In the genomic region with DNA sequence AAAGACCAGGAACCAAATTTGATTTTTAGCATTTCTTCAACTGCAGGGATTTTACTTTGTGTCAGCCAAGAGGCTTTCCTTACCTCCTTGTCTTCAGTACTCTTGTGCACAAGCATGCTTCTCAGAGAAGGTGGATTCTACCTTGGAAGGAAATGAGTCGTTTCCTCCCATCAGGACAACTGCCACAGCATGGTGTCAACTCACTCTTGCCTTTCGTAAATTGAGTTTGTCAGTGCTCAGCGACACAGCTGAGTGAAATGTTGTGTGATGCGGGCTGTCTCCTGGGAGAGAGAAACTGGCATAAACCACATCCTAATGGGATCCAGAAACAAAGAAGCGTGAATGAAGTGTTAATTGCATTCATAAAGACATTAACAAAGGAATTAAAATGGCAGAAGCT, we compare ENCODE assay signal across 2 cellular contexts.
TF ChIP-seq lines count a peak whose summit lies in the region.

No MANE protein-coding gene starts in this region.

TF ChIP-seq in H1, 55 proteins besides CTCF, POLR2A, EP300 and RAD21:
- TF ChIP-seq NANOG (IDR thresholded peaks at IDR 0.05; ENCODE audit: insufficient read depth, low read depth, low read length, poor library complexity, severe bottlenecking) = peak; percentile 29
- TF ChIP-seq, protein P1, sequence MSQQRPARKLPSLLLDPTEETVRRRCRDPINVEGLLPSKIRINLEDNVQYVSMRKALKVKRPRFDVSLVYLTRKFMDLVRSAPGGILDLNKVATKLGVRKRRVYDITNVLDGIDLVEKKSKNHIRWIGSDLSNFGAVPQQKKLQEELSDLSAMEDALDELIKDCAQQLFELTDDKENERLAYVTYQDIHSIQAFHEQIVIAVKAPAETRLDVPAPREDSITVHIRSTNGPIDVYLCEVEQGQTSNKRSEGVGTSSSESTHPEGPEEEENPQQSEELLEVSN (IDR thresholded peaks at IDR 0.05) = no peak
- TF ChIP-seq HDAC2 (IDR thresholded peaks at IDR 0.05; ENCODE audit: borderline replicate concordance in 1 of 2, low read depth in 2 of 2, low read length in 2 of 2) = no peak
- peak; percentile 26 for TF ChIP-seq ASH2L (IDR thresholded peaks at IDR 0.05; ENCODE audit: low read length)
- TF ChIP-seq TAF1 (IDR thresholded peaks at IDR 0.05; ENCODE audit: low read depth, low read length) = 0 out of 2 replicates have a peak, but pooled peaks have one; percentile 30
- TF ChIP-seq JUND (IDR thresholded peaks at IDR 0.05; ENCODE audit: low read length) = no peak
- no peak for TF ChIP-seq SP2 (IDR thresholded peaks at IDR 0.05; ENCODE audit: low read length)

TF ChIP-seq in neural cell, 6 proteins besides CTCF, POLR2A, EP300 and RAD21:
- TF ChIP-seq MXI1 (conservative IDR thresholded peaks at IDR 0.05; ENCODE audit: poor library complexity, severe bottlenecking) (no peak), EZH2 (IDR thresholded peaks at IDR 0.05; ENCODE audit: borderline replicate concordance, insufficient read depth, low read length, poor library complexity, severe bottlenecking) (no peak), POLR2AphosphoS5 (IDR thresholded peaks at IDR 0.05) (peak; percentile 93), SMC3 (conservative IDR thresholded peaks at IDR 0.05; ENCODE audit: poor library complexity) (no peak), TAF1 (IDR thresholded peaks at IDR 0.05; ENCODE audit: low read depth) (no peak)
- TF ChIP-seq, protein P2, sequence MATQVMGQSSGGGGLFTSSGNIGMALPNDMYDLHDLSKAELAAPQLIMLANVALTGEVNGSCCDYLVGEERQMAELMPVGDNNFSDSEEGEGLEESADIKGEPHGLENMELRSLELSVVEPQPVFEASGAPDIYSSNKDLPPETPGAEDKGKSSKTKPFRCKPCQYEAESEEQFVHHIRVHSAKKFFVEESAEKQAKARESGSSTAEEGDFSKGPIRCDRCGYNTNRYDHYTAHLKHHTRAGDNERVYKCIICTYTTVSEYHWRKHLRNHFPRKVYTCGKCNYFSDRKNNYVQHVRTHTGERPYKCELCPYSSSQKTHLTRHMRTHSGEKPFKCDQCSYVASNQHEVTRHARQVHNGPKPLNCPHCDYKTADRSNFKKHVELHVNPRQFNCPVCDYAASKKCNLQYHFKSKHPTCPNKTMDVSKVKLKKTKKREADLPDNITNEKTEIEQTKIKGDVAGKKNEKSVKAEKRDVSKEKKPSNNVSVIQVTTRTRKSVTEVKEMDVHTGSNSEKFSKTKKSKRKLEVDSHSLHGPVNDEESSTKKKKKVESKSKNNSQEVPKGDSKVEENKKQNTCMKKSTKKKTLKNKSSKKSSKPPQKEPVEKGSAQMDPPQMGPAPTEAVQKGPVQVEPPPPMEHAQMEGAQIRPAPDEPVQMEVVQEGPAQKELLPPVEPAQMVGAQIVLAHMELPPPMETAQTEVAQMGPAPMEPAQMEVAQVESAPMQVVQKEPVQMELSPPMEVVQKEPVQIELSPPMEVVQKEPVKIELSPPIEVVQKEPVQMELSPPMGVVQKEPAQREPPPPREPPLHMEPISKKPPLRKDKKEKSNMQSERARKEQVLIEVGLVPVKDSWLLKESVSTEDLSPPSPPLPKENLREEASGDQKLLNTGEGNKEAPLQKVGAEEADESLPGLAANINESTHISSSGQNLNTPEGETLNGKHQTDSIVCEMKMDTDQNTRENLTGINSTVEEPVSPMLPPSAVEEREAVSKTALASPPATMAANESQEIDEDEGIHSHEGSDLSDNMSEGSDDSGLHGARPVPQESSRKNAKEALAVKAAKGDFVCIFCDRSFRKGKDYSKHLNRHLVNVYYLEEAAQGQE (IDR thresholded peaks at IDR 0.05; ENCODE audit: borderline replicate concordance) = peak; percentile 49
